12 cellular contexts compared by ENCODE assay signal in the genomic region with DNA sequence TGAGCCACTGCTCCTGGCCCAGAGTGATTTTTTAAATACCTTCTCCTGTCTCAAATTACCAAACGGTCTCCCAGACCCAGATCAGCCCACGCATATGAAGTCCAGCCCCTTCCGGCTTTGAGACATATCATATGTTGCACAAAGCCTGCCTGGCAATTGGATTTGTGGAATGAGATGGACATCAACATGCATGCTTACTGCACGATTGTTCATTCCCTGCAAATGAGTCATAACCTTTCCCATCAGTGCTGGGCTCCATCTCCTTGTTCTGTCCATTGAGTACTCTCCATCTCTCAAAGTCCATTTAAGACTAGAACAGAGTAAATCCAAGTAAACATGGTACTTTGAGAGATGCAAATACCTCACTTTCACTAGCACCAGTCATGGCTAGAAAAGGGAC.
DNase-seq lines count a peak whose midpoint lies in the region; ATAC-seq and TF ChIP-seq lines count a peak whose summit lies in the region.
"Had no signal": no experiment of that assay in that cellular context is flagged by ENCODE, and none has a peak within 500 bp of the region (broad histone marks: within the 10 kb centered on the region; RNA-seq: fewer than 3 reads in every experiment).

No MANE protein-coding gene starts in this region.

- no peak overlapping the region for H3K4me2 ChIP-seq in SK-N-SH

- no peak overlapping the region for H3K4me3 ChIP-seq in SK-N-SH (ENCODE audit: low read depth in 2 of 2, low read length in 1 of 2)
- H3K4me3 ChIP-seq in fibroblast of the aortic adventitia (ENCODE audit: low read depth, low read length) = no peak overlapping the region
- H3K4me3 ChIP-seq in psoas muscle = no peak overlapping the region
- no peak overlapping the region for H3K4me3 ChIP-seq in WERI-Rb-1 (ENCODE audit: low read depth, low read length)
- H3K4me3 ChIP-seq: tibial nerve had no signal

- H3K9ac ChIP-seq in SK-N-SH = no peak overlapping the region

- intact Hi-C loops in psoas muscle (cut with DNase I) = no loop called here

- no peaks in the 10 kb centered on the region for H3K79me2 ChIP-seq in SK-N-SH (ENCODE audit: insufficient read depth)

- TF ChIP-seq EP300 in SK-N-SH (IDR thresholded peaks at IDR 0.05; ENCODE audit: borderline replicate concordance in 1 of 2, low read depth in 1 of 2, low read length in 1 of 2) = no peak

- DNase-seq in EH (ENCODE audit: low read depth) (peak; percentile 98), SK-N-SH (no peak), fibroblast of the aortic adventitia (ENCODE audit: low read depth) (peak; percentile 97), psoas muscle (peak in 1 of 2 donors; percentile 18), WERI-Rb-1 (no peak)
- no peak for DNase-seq in stimulated activated CD4-positive, alpha-beta T cell treated with anti-CD3 and anti-CD28 coated beads, Interleukin-12 subunit alpha, Interleukin-12 subunit beta, amount 100 ng/mL, for 4 hours
- DNase-seq: activated CD8-positive, alpha-beta memory T cell treated with anti-CD3 and anti-CD28 coated beads, Interleukin-2, amount 50 U/mL, for 48 hours; anterior cingulate cortex; NCI-H2171 had no signal

- H3K27me3 ChIP-seq in SK-N-SH (ENCODE audit: insufficient read depth) (no peaks in the 10 kb centered on the region), psoas muscle (ENCODE audit: insufficient read depth in 3 of 3, low read length in 2 of 3) (no peaks in the 10 kb centered on the region), WERI-Rb-1 (ENCODE audit: insufficient read depth, low read depth, severe bottlenecking) (no peaks in the 10 kb centered on the region)
- H3K27me3 ChIP-seq: tibial nerve had no signal

- H2AFZ ChIP-seq in SK-N-SH (ENCODE audit: low read depth) = peak overlapping the region; percentile 54; the same call in 1 of the 2 replicates

- POLR2A ChIA-PET in SK-N-SH (lab: Yijun Ruan, JAX) = no interaction called here

- 31% methylated on average over 4 of the region's 4 CpGs for WGBS in SK-N-SH (ENCODE audit: low lambda C conversion rate)
- 37 to 46% (median 39%) methylated on average over 4 of the region's 4 CpGs for WGBS in psoas muscle, 3 donors

- H3K9me3 ChIP-seq in SK-N-SH = no peaks in the 10 kb centered on the region
- H3K9me3 ChIP-seq in psoas muscle = no peaks in the 10 kb centered on the region
- H3K9me3 ChIP-seq in WERI-Rb-1 (ENCODE audit: severe bottlenecking) = no peaks in the 10 kb centered on the region
- H3K9me3 ChIP-seq: tibial nerve had no signal

- H3K27ac ChIP-seq in SK-N-SH (ENCODE audit: low read depth in 2 of 2, low read length in 1 of 2) (peak overlapping the region; percentile 30 to 41; a peak in 2 of 4 replicates), psoas muscle (no peak overlapping the region), WERI-Rb-1 (no peak overlapping the region)
- H3K27ac ChIP-seq: tibial nerve had no signal

- no peak for TF ChIP-seq CTCF in SK-N-SH (IDR thresholded peaks at IDR 0.05)
- no peak for TF ChIP-seq CTCF in fibroblast of the aortic adventitia (IDR thresholded peaks at IDR 0.05; ENCODE audit: insufficient read depth, low read length)
- no peak for TF ChIP-seq CTCF in psoas muscle (IDR thresholded peaks at IDR 0.05)
- no peak for TF ChIP-seq CTCF in WERI-Rb-1 (IDR thresholded peaks at IDR 0.05; ENCODE audit: low read depth, low read length)

- ATAC-seq in psoas muscle (peak in 3 of 4 donors; percentile 19 to 36 (median 22)), HG02938 (IDR thresholded peaks at IDR 0.05; ENCODE audit: unreplicated experiment) (no peak), HG03439 (IDR thresholded peaks at IDR 0.05; ENCODE audit: unreplicated experiment) (no peak)

- TF ChIP-seq RAD21 in SK-N-SH (IDR thresholded peaks at IDR 0.05; ENCODE audit: low read length) = no peak

- no peaks in the 10 kb centered on the region for H3F3A ChIP-seq in SK-N-SH (replicated peaks; ENCODE audit: insufficient read depth)

- no peaks in the 10 kb centered on the region for H3K9me2 ChIP-seq in SK-N-SH

- H3K4me1 ChIP-seq in SK-N-SH (ENCODE audit: control insufficient read depth in 1 of 2, insufficient read depth in 2 of 2, low read depth in 1 of 2, low read length in 1 of 2) (peaks cover 12% of the 10 kb centered on the region in 2 experiments; a peak in 3 of 4 replicates), psoas muscle (peaks cover 3% of the 10 kb centered on the region)
- H3K4me1 ChIP-seq: tibial nerve had no signal

- no peaks in the 10 kb centered on the region for H4K20me1 ChIP-seq in SK-N-SH (ENCODE audit: insufficient read depth)

- H3K36me3 ChIP-seq in SK-N-SH (replicated peaks in 1 of 2; ENCODE audit: control insufficient read depth in 1 of 2, insufficient read depth in 2 of 2, low read length in 1 of 2) (no peaks in the 10 kb centered on the region), psoas muscle (ENCODE audit: insufficient read depth in 1 of 2, low read depth in 1 of 2) (no peaks in the 10 kb centered on the region), WERI-Rb-1 (no peaks in the 10 kb centered on the region)
- H3K36me3 ChIP-seq: tibial nerve had no signal

- CTCF ChIA-PET in SK-N-SH (lab: Yijun Ruan, JAX) = interaction anchor here (0.6 kb wide), 1 partner anchor 15 kb away, joined by 3 read pairs; no protein-coding TSS in a partner anchor

TF ChIP-seq in SK-N-SH, 30 proteins besides CTCF, POLR2A, EP300 and RAD21 (continues in another document):
- TF ChIP-seq, protein P1, sequence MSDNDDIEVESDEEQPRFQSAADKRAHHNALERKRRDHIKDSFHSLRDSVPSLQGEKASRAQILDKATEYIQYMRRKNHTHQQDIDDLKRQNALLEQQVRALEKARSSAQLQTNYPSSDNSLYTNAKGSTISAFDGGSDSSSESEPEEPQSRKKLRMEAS (IDR thresholded peaks at IDR 0.05; ENCODE audit: low read depth) = peak; percentile 39; the same call in 1 of the 2 replicates
- TF ChIP-seq SMC3 (IDR thresholded peaks at IDR 0.05; ENCODE audit: low read depth, low read length) (no peak), FOSL2 (IDR thresholded peaks at IDR 0.05; ENCODE audit: borderline replicate concordance, low read depth) (peak; percentile 60; the same call in 1 of the 2 replicates), RCOR1 (IDR thresholded peaks at IDR 0.05; ENCODE audit: low read length) (no peak), TEAD4 (IDR thresholded peaks at IDR 0.05; ENCODE audit: borderline replicate concordance, insufficient read depth) (no peak), JUND (IDR thresholded peaks at IDR 0.05) (peak; percentile 58), RFX5 (IDR thresholded peaks at IDR 0.05; ENCODE audit: low read length) (no peak), SIN3A (IDR thresholded peaks at IDR 0.05; ENCODE audit: borderline replicate concordance, low read depth, low read length) (no peak), GATA2 (CRISPR knock-in tag; IDR thresholded peaks at IDR 0.05) (no peak), FOXJ3 (CRISPR knock-in tag; IDR thresholded peaks at IDR 0.05) (no peak), GABPA (IDR thresholded peaks at IDR 0.05; ENCODE audit: low read depth) (no peak), TCF12 (IDR thresholded peaks at IDR 0.05) (peak; percentile 46; the same call in 1 of the 2 replicates), NFIC (IDR thresholded peaks at IDR 0.05; ENCODE audit: borderline replicate concordance) (no peak)
- TF ChIP-seq, protein P2, sequence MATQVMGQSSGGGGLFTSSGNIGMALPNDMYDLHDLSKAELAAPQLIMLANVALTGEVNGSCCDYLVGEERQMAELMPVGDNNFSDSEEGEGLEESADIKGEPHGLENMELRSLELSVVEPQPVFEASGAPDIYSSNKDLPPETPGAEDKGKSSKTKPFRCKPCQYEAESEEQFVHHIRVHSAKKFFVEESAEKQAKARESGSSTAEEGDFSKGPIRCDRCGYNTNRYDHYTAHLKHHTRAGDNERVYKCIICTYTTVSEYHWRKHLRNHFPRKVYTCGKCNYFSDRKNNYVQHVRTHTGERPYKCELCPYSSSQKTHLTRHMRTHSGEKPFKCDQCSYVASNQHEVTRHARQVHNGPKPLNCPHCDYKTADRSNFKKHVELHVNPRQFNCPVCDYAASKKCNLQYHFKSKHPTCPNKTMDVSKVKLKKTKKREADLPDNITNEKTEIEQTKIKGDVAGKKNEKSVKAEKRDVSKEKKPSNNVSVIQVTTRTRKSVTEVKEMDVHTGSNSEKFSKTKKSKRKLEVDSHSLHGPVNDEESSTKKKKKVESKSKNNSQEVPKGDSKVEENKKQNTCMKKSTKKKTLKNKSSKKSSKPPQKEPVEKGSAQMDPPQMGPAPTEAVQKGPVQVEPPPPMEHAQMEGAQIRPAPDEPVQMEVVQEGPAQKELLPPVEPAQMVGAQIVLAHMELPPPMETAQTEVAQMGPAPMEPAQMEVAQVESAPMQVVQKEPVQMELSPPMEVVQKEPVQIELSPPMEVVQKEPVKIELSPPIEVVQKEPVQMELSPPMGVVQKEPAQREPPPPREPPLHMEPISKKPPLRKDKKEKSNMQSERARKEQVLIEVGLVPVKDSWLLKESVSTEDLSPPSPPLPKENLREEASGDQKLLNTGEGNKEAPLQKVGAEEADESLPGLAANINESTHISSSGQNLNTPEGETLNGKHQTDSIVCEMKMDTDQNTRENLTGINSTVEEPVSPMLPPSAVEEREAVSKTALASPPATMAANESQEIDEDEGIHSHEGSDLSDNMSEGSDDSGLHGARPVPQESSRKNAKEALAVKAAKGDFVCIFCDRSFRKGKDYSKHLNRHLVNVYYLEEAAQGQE (IDR thresholded peaks at IDR 0.05; ENCODE audit: low read depth, low read length) = no peak
- TF ChIP-seq, protein P3, sequence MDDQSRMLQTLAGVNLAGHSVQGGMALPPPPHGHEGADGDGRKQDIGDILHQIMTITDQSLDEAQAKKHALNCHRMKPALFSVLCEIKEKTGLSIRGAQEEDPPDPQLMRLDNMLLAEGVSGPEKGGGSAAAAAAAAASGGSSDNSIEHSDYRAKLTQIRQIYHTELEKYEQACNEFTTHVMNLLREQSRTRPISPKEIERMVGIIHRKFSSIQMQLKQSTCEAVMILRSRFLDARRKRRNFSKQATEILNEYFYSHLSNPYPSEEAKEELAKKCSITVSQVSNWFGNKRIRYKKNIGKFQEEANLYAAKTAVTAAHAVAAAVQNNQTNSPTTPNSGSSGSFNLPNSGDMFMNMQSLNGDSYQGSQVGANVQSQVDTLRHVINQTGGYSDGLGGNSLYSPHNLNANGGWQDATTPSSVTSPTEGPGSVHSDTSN (IDR thresholded peaks at IDR 0.05) = peak; percentile 21; the same call in 1 of the 2 replicates
- TF ChIP-seq, protein P4, sequence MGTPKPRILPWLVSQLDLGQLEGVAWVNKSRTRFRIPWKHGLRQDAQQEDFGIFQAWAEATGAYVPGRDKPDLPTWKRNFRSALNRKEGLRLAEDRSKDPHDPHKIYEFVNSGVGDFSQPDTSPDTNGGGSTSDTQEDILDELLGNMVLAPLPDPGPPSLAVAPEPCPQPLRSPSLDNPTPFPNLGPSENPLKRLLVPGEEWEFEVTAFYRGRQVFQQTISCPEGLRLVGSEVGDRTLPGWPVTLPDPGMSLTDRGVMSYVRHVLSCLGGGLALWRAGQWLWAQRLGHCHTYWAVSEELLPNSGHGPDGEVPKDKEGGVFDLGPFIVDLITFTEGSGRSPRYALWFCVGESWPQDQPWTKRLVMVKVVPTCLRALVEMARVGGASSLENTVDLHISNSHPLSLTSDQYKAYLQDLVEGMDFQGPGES (IDR thresholded peaks at IDR 0.05; ENCODE audit: low read depth, low read length) = no peak

Comparison
In these comparisons a context has a peak if more than half of its experiments do, and no peak if none do; other contexts are left out.
1. DNase-seq: peak in EH (single experiment) and fibroblast of the aortic adventitia (single experiment); none in SK-N-SH (single experiment), WERI-Rb-1 (single experiment) and stimulated activated CD4-positive, alpha-beta T cell treated with anti-CD3 and anti-CD28 coated beads, Interleukin-12 subunit alpha, Interleukin-12 subunit beta, amount 100 ng/mL, for 4 hours (single experiment).
2. H3K27ac ChIP-seq: peak in SK-N-SH (2 of 2); none in psoas muscle (single experiment) and WERI-Rb-1 (single experiment).
3. ATAC-seq: peak in psoas muscle (3 of 4); none in HG02938 (single experiment) and HG03439 (single experiment).